ENCODE assay signal across 20 cellular contexts in the genomic region with DNA sequence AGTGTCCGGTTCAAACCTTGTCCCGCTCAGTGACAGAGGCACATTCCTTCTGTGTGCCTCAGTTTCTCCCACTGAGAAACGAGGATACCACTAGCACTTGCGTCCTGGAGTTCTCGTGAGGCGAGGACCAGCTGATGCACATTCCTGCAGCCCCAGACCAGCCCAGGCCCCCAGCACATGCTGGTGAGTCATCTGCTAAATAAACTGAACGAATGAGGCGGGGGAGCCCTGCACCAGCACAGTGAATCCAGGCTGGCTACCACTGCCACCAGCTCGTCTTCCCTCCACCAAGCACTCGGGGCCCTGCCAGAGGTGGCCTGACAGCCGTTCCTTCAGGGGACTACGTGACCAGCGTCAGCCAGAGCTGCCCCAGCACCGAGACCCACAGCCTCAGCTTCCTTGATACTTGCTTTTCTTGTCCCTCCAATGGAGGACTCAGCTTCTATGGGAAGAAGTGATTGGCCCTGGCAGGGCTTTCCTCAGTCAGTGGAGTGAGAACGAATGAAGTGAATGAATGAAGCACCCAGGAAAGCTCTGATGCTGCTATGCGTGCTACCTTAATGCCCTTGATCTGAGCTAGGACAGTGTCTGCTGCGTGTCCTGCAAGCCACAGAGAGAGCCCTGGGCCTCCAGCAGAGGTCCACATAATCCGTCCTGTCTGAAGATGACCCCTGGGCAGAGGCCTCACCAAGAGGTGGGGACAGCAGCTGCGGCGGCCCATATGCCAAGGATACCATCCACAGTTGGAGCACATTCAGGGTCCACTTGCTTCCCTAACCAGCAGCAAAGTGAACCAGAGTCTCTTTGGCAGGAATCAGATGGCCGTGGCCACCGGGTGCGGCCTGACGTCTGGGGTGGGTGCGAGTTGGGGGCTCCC. TPM values are rescaled to one million over a fixed set of nuclear protein-coding genes. Genes with fewer than 3 reads are reported as not detected.
DNase-seq lines count a peak whose midpoint lies in the region; ATAC-seq and TF ChIP-seq lines count a peak whose summit lies in the region.
"Had no signal": no experiment of that assay in that cellular context is flagged by ENCODE, and none has a peak within 500 bp of the region (broad histone marks: within the 10 kb centered on the region; RNA-seq: fewer than 3 reads in every experiment).

No MANE protein-coding gene starts in this region.

- H3K14ac ChIP-seq in IMR-90 (replicated peaks; ENCODE audit: low read depth, low read length), result no peak overlapping the region

- H3K4me2 ChIP-seq in IMR-90 (ENCODE audit: low read depth, low read length) (no peak overlapping the region), neural progenitor cell (no peak overlapping the region)
- H3K4me2 ChIP-seq: PC-9 had no signal

- ATAC-seq in IMR-90 (ENCODE audit: low read depth), result peak; percentile 87
- ATAC-seq in T-helper 17 cell, result no peak
- ATAC-seq: GM12878, WTC11 had no signal

- no peak for TF ChIP-seq EP300 in esophagus muscularis mucosa (IDR thresholded peaks at IDR 0.05)

- no peak overlapping the region for H3K23ac ChIP-seq in IMR-90 (ENCODE audit: low read depth, low read length)

- no peaks in the 10 kb centered on the region for H3K9me3 ChIP-seq in IMR-90 (ENCODE audit: control insufficient read depth, insufficient read depth, low read length)
- H3K9me3 ChIP-seq in esophagus muscularis mucosa, result peaks cover 0 to 9% (median 3%) of the 10 kb centered on the region in 4 donors
- H3K9me3 ChIP-seq in neural progenitor cell (ENCODE audit: low read depth), result peaks cover 3% of the 10 kb centered on the region
- no peaks in the 10 kb centered on the region for H3K9me3 ChIP-seq in T-helper 17 cell (ENCODE audit: control insufficient read depth, low read length, poor library complexity, severe bottlenecking)
- H3K9me3 ChIP-seq: neutrophil had no signal

- H2AFZ ChIP-seq in IMR-90 (replicated peaks; ENCODE audit: low read length, poor library complexity) (peak overlapping the region; percentile 12), neural progenitor cell (replicated peaks) (no peak overlapping the region)
- H2AFZ ChIP-seq: PC-9 had no signal

- no peak overlapping the region; the same call in 1 of the 2 replicates for H4K91ac ChIP-seq in IMR-90 (ENCODE audit: insufficient read depth, low read depth, low read length)

- no peak overlapping the region for H2AK9ac ChIP-seq in IMR-90 (replicated peaks; ENCODE audit: low read depth, low read length, poor library complexity)

- H3K36me3 ChIP-seq in IMR-90 (ENCODE audit: control insufficient read depth, insufficient read depth, low read length) (no peaks in the 10 kb centered on the region), esophagus muscularis mucosa (no peaks in the 10 kb centered on the region), neural progenitor cell (no peaks in the 10 kb centered on the region)
- H3K36me3 ChIP-seq: breast epithelium, neutrophil, spleen had no signal

- no peak overlapping the region for H2AK5ac ChIP-seq in IMR-90 (ENCODE audit: low read depth, low read length)

- H3K79me2 ChIP-seq in neural progenitor cell (ENCODE audit: low read depth), result no peaks in the 10 kb centered on the region

- H3K9ac ChIP-seq in IMR-90 (ENCODE audit: low read depth, low read length) (no peak overlapping the region), neural progenitor cell (no peak overlapping the region)

- H3K27me3 ChIP-seq in IMR-90 (ENCODE audit: control insufficient read depth, insufficient read depth, low read length), result peaks cover 11% of the 10 kb centered on the region
- H3K27me3 ChIP-seq in esophagus muscularis mucosa, result peaks cover 0 to 43% (median 0%) of the 10 kb centered on the region in 4 donors
- H3K27me3 ChIP-seq in neural progenitor cell, result peaks cover 6% of the 10 kb centered on the region
- H3K27me3 ChIP-seq: breast epithelium had no signal

- no peaks in the 10 kb centered on the region for H3K36me3 Mint-ChIP-seq in neural progenitor cell
- no peaks in the 10 kb centered on the region for H3K36me3 Mint-ChIP-seq in T-helper 17 cell (ENCODE audit: low read depth)
- H3K36me3 Mint-ChIP-seq: CD14-positive monocyte had no signal

- no peak for TF ChIP-seq RAD21 in IMR-90 (IDR thresholded peaks at IDR 0.05; ENCODE audit: low read length)

- in situ Hi-C loops in IMR-90 (cut with MboI; ENCODE audit: low sequenced_read_pairs), result loop anchor here (25.0 kb wide), 2 partner anchors 556 to 806 kb away; no protein-coding TSS in a partner anchor

- H2BK20ac ChIP-seq in IMR-90 (ENCODE audit: low read depth, low read length), result no peak overlapping the region

- no peak overlapping the region for H2BK5ac ChIP-seq in IMR-90 (ENCODE audit: low read depth, low read length, poor library complexity, severe bottlenecking)

- H3K18ac ChIP-seq in IMR-90 (ENCODE audit: low read depth, low read length), result no peak overlapping the region; the same call in 1 of the 2 replicates

- CTCF ChIA-PET in IMR-90 (lab: Yijun Ruan, JAX), result interaction anchor here (0.7 kb wide), 1 partner anchor 100 kb away, joined by 3 read pairs; no protein-coding TSS in a partner anchor

- peaks cover 7% of the 10 kb centered on the region; the same call in 1 of the 2 replicates for H3K4me1 ChIP-seq in IMR-90 (ENCODE audit: control insufficient read depth, insufficient read depth, low read length)
- no peaks in the 10 kb centered on the region for H3K4me1 ChIP-seq in esophagus muscularis mucosa
- H3K4me1 ChIP-seq in neural progenitor cell, result no peaks in the 10 kb centered on the region
- H3K4me1 ChIP-seq: breast epithelium, spleen had no signal

- WGBS in IMR-90 (ENCODE audit: extremely low coverage in 2 of 2, insufficient read length in 1 of 2), 2 experiments, result 58% methylated on average over 12 of the region's 25 CpGs; no CpG with 5 or more reads in 1 of the 2 experiments
- 86% methylated on average over 24 of the region's 25 CpGs for WGBS in esophagus muscularis mucosa

- H3K27ac Mint-ChIP-seq in neural progenitor cell (no peak overlapping the region), T-helper 17 cell (no peak overlapping the region)
- H3K27ac Mint-ChIP-seq: activated naive CD4-positive, alpha-beta T cell treated with anti-CD3 and anti-CD28 coated beads for 36 hours; CD14-positive monocyte; stimulated activated naive CD8-positive, alpha-beta T cell treated with anti-CD3 and anti-CD28 coated beads, Interleukin-15, Interleukin-2, amounts not matched to agents 100 ng/mL and 50 ng/mL, for 24 hours; WTC11 had no signal

- H3K4me3 ChIP-seq in IMR-90 (ENCODE audit: insufficient read depth, low read depth, low read length), result no peak overlapping the region
- no peak overlapping the region for H3K4me3 ChIP-seq in esophagus muscularis mucosa
- H3K4me3 ChIP-seq in neural progenitor cell, result no peak overlapping the region
- H3K4me3 ChIP-seq: breast epithelium, GM12878, PC-9, spleen had no signal

- H3K4me3 Mint-ChIP-seq in neural progenitor cell (no peak overlapping the region), T-helper 17 cell (no peak overlapping the region)
- H3K4me3 Mint-ChIP-seq: activated naive CD4-positive, alpha-beta T cell treated with anti-CD3 and anti-CD28 coated beads for 36 hours; CD14-positive monocyte; stimulated activated naive CD8-positive, alpha-beta T cell treated with anti-CD3 and anti-CD28 coated beads, Interleukin-15, Interleukin-2, amounts not matched to agents 100 ng/mL and 50 ng/mL, for 24 hours; WTC11 had no signal

- POLR2A ChIA-PET in IMR-90 (lab: Charles Lee; ENCODE audit: unreplicated experiment), result no interaction called here

- H3K27me3 Mint-ChIP-seq in neural progenitor cell (ENCODE audit: insufficient read depth, low read depth) (peaks cover 2% of the 10 kb centered on the region), T-helper 17 cell (peaks cover 38% of the 10 kb centered on the region)

- H4K20me1 ChIP-seq in IMR-90 (ENCODE audit: insufficient read depth, low read length), result no peaks in the 10 kb centered on the region
- H4K20me1 ChIP-seq in neural progenitor cell (ENCODE audit: low read depth), result no peaks in the 10 kb centered on the region

- H4K5ac ChIP-seq in IMR-90 (ENCODE audit: low read depth, low read length), result no peak overlapping the region

- TF ChIP-seq CTCF in IMR-90 (conservative IDR thresholded peaks at IDR 0.05; ENCODE audit: low read depth, low read length) (no peak), esophagus muscularis mucosa (IDR thresholded peaks at IDR 0.05) (no peak), neural progenitor cell (IDR thresholded peaks at IDR 0.05) (no peak)

- H3K27ac ChIP-seq in IMR-90 (ENCODE audit: insufficient read depth, low read length), result no peak overlapping the region
- no peak overlapping the region for H3K27ac ChIP-seq in esophagus muscularis mucosa (replicated peaks in 1 of 4)
- H3K27ac ChIP-seq in neural progenitor cell, result no peak overlapping the region
- H3K27ac ChIP-seq: breast epithelium, neutrophil, PC-9, spleen had no signal

- H3K79me1 ChIP-seq in IMR-90 (ENCODE audit: low read depth in 1 of 2, low read length in 2 of 2), result no peaks in the 10 kb centered on the region

- dilution Hi-C loops in IMR-90 (cut with HindIII; ENCODE audit: low sequenced_read_pairs, unreplicated experiment), result no loop called here

- H3K9me1 ChIP-seq in IMR-90 (ENCODE audit: insufficient read depth, low read length), result no peaks in the 10 kb centered on the region

- H4K8ac ChIP-seq in IMR-90 (ENCODE audit: low read depth in 2 of 2, low read length in 2 of 2), result no peak overlapping the region

- DNase-seq in ELR (ENCODE audit: low read depth) (peak; percentile 35), IMR-90 (peak; percentile 59), esophagus muscularis mucosa (ENCODE audit: extremely low spot score) (peak; percentile 88), renal cortical epithelial cell (ENCODE audit: low read depth) (peak; percentile 5), hippocampal formation (lab: John Stamatoyannopoulos, UW) (no peak), neural progenitor cell (ENCODE audit: low spot score) (no peak), T-helper 17 cell (no peak)
- DNase-seq: activated naive CD4-positive, alpha-beta T cell treated with anti-CD3 and anti-CD28 coated beads for 36 hours; DND-41; effector CD8-positive, alpha-beta T cell; NCI-H187 treated with DMSO at 0.1 percent for 48 hours; NCI-H526; PC-9; spleen had no signal

- no peak overlapping the region for H3K4ac ChIP-seq in IMR-90 (ENCODE audit: low read depth, low read length)

- H2BK120ac ChIP-seq in IMR-90 (ENCODE audit: low read depth, low read length), result no peak overlapping the region

- TF ChIP-seq POLR2A in IMR-90 (IDR thresholded peaks at IDR 0.05; ENCODE audit: low read depth, low read length), result no peak
- TF ChIP-seq POLR2A in esophagus muscularis mucosa (IDR thresholded peaks at IDR 0.05; ENCODE audit: low read depth), result no peak

- peaks cover 19% of the 10 kb centered on the region for H3K9me3 Mint-ChIP-seq in neural progenitor cell

- no TSS peak for BruUV-seq in IMR-90 (replicated peaks; lab: Mats Ljungman, UMichigan)

- intact Hi-C loops in IMR-90 (cut with micrococcal nuclease), result loop anchor here (10.0 kb wide), 1 partner anchor 804 kb away; no protein-coding TSS in a partner anchor
- intact Hi-C loops in esophagus muscularis mucosa (cut with DNase I), result no loop called here

- H3K4me1 Mint-ChIP-seq in neural progenitor cell, result no peaks in the 10 kb centered on the region
- H3K4me1 Mint-ChIP-seq in T-helper 17 cell, result no peaks in the 10 kb centered on the region
- H3K4me1 Mint-ChIP-seq: CD14-positive monocyte, WTC11 had no signal

- no peak overlapping the region for H2BK15ac ChIP-seq in IMR-90 (ENCODE audit: low read depth, low read length)

- no peaks in the 10 kb centered on the region for H3F3A ChIP-seq in neural progenitor cell (ENCODE audit: low read depth)

- no peak overlapping the region for H3K56ac ChIP-seq in IMR-90 (ENCODE audit: extremely low read depth, insufficient read depth, low read length)

RNA-seq across cellular contexts. Expression of a gene that starts 13.5 kb away (rescaled TPM):
- total RNA-seq in IMR-90 (2012; rRNA removed) (not detected in 2 replicates), esophagus muscularis mucosa (under 1 TPM in 1 of 4 donors, not detected in 3; 0.42 TPM), renal cortical epithelial cell (0.17 TPM in 1 of 2 replicates, not detected in the other), neural progenitor cell (ENCODE audit: low replicate concordance) (0.17 and 2.9 TPM in 2 replicates), T-helper 17 cell (not detected)
- not detected in 2 replicates for polyA plus RNA-seq in IMR-90 (2012; rRNA removed)
- polyA plus RNA-seq in IMR-90 (2012; cell fraction: cytosol; rRNA removed), result 0.03 TPM in 1 of 2 replicates, not detected in the other
- not detected in 2 replicates for polyA plus RNA-seq in IMR-90 (2012; cell fraction: nucleus; rRNA removed; ENCODE audit: low replicate concordance)
- total RNA-seq: GM12878, PC-9, spleen had no signal
- polyA plus RNA-seq: CD14-positive monocyte, GM12878 had no signal

Comparison
In these comparisons a context has a peak if more than half of its experiments do, and no peak if none do; other contexts are left out.
1. DNase-seq: peak in ELR (single experiment), IMR-90 (single experiment), esophagus muscularis mucosa (single experiment) and renal cortical epithelial cell (single experiment); none in hippocampal formation (0 of 2), neural progenitor cell (single experiment) and T-helper 17 cell (0 of 3).